ENCODE assay signal across 22 cellular contexts in genomic region chr14:24077086-24077485, GRCh38. TPM values are rescaled to one million over a fixed set of nuclear protein-coding genes. Genes with fewer than 3 reads are reported as not detected.
"Had no signal": no experiment of that assay in that cellular context is flagged by ENCODE, and none has a peak within 500 bp of the region (broad histone marks: within the 10 kb centered on the region; RNA-seq: fewer than 3 reads in every experiment).

No MANE protein-coding gene starts in this region.

- H3K4me3 ChIP-seq: K562 had no signal

- DNase-seq: Kasumi-1, MM.1S, NCI-H1092 treated with DMSO at 0.1 percent for 48 hours, NCI-H1436 treated with DMSO at 0.1 percent for 48 hours, NCI-H1694, NCI-H1930, NCI-H2081, NCI-H2107, NCI-H2227 treated with DMSO at 0.1 percent for 48 hours, NCI-H524 treated with DMSO at 0.1 percent for 48 hours, NCI-H774, SHP77, SK-N-SH had no signal

- H3K9me3 ChIP-seq: SK-N-SH had no signal

- H3K9me3 Mint-ChIP-seq: IgD-negative memory B cell had no signal

- H3K4me2 ChIP-seq: KMS-11, SK-N-SH had no signal

- H3K36me3 Mint-ChIP-seq: IgD-negative memory B cell had no signal

- H3K9ac ChIP-seq: KMS-11, SK-N-SH had no signal

- H3K27ac ChIP-seq: KMS-11, RWPE1 had no signal

- ATAC-seq: K562, Panc1 had no signal

- FAIRE-seq: K562 had no signal

- H3K27me3 Mint-ChIP-seq: IgD-negative memory B cell had no signal

RNA-seq across cellular contexts. Expression of gene CPNE6, which starts 5.7 kb away (rescaled TPM):
- total RNA-seq: HT-29, K562, M059J, NCI-H460, SK-MEL-5 had no signal
- polyA plus RNA-seq: IgD-negative memory B cell, K562, SK-N-SH had no signal

RNA-seq across cellular contexts. Expression of gene CARMIL3, which starts 25.3 kb away (rescaled TPM):
- total RNA-seq: M059J had no signal
